18 cellular contexts compared by ENCODE assay signal in genomic region chr2:51290725-51291124, GRCh38.
DNase-seq lines count a peak whose midpoint lies in the region; ATAC-seq and TF ChIP-seq lines count a peak whose summit lies in the region.
"Had no signal": no experiment of that assay in that cellular context is flagged by ENCODE, and none has a peak within 500 bp of the region (broad histone marks: within the 10 kb centered on the region; RNA-seq: fewer than 3 reads in every experiment).

No MANE protein-coding gene starts in this region.

- no peak overlapping the region for H2AFZ ChIP-seq in PC-3 (ENCODE audit: low read length)

- no peak overlapping the region for H3K4me2 ChIP-seq in PC-3 (ENCODE audit: low read length)
- H3K4me2 ChIP-seq: SK-N-SH had no signal

- CTCF ChIA-PET in PC-3 (lab: Charles Lee): no interaction called here

- H3K9ac ChIP-seq in PC-3 (ENCODE audit: low read length): no peak overlapping the region
- H3K9ac ChIP-seq: SK-N-SH had no signal

- H3K9me3 ChIP-seq in PC-3 (ENCODE audit: low read length): no peaks in the 10 kb centered on the region
- H3K9me3 ChIP-seq: Peyer's patch, SK-N-SH had no signal

- no peaks in the 10 kb centered on the region for H3K27me3 ChIP-seq in PC-3 (ENCODE audit: low read length)
- H3K27me3 ChIP-seq: Peyer's patch had no signal

- H3K4me3 ChIP-seq in PC-3 (ENCODE audit: low read length) (no peak overlapping the region), choroid plexus epithelial cell (ENCODE audit: low read depth, low read length) (no peak overlapping the region)
- H3K4me3 ChIP-seq: Peyer's patch had no signal

- H3K79me2 ChIP-seq in PC-3 (ENCODE audit: low read length): no peaks in the 10 kb centered on the region

- H3K9me2 ChIP-seq in PC-3 (replicated peaks; ENCODE audit: low read length): no peaks in the 10 kb centered on the region
- H3K9me2 ChIP-seq: SK-N-SH had no signal

- H4K20me1 ChIP-seq in PC-3 (ENCODE audit: low read length): no peaks in the 10 kb centered on the region

- no TSS peak for BruUV-seq in PC-3 (replicated peaks; lab: Mats Ljungman, UMichigan)

- no peak for TF ChIP-seq CTCF in PC-3 (conservative IDR thresholded peaks at IDR 0.05; ENCODE audit: low read depth, low read length)
- TF ChIP-seq CTCF in choroid plexus epithelial cell (conservative IDR thresholded peaks at IDR 0.05; ENCODE audit: low read depth, low read length): no peak

- DNase-seq in EL: peak; percentile 1
- peak; percentile 36 for DNase-seq in PC-3
- peak; percentile 63 for DNase-seq in choroid plexus epithelial cell (ENCODE audit: low read depth)
- DNase-seq in non-pigmented ciliary epithelial cell (ENCODE audit: low read depth): peak; percentile 30
- DNase-seq in HT-29 (ENCODE audit: low spot score): no peak
- no peak for DNase-seq in NCI-H1930 (lab: John Stamatoyannopoulos, UW)
- DNase-seq: AML-193, COR-L47, GOT3, KG1, NCI-H1048, NCI-H1436 treated with DMSO at 0.1 percent for 48 hours, NCI-H2081, NCI-H510A treated with DMSO at 0.1 percent for 48 hours, Peyer's patch, SHP77, SK-N-SH had no signal

- H3K36me3 ChIP-seq in PC-3 (ENCODE audit: low read depth, low read length): no peaks in the 10 kb centered on the region
- H3K36me3 ChIP-seq: Peyer's patch had no signal

- ATAC-seq in PC-3 (no peak), HG02840 (IDR thresholded peaks at IDR 0.05; ENCODE audit: low FRiP score, unreplicated experiment) (no peak)

- intact Hi-C loops in PC-3 (cut with micrococcal nuclease): no loop called here

- no peaks in the 10 kb centered on the region for H3K4me1 ChIP-seq in PC-3 (ENCODE audit: insufficient read depth, low read length)
- H3K4me1 ChIP-seq: Peyer's patch had no signal

- POLR2A ChIA-PET in PC-3 (lab: Charles Lee; ENCODE audit: unreplicated experiment): no interaction called here

- no peaks in the 10 kb centered on the region for H3F3A ChIP-seq in PC-3 (ENCODE audit: low read length, unreplicated experiment)

- H3K27ac ChIP-seq in PC-3 (ENCODE audit: low read length): no peak overlapping the region
- H3K27ac ChIP-seq: Peyer's patch had no signal

Comparison
In these comparisons a context has a peak if more than half of its experiments do, and no peak if none do; other contexts are left out.
1. DNase-seq: peak in EL (single experiment), PC-3 (single experiment), choroid plexus epithelial cell (single experiment) and non-pigmented ciliary epithelial cell (single experiment); none in HT-29 (single experiment) and NCI-H1930 (0 of 2).